In genomic region chr4:4714330-4714729, GRCh38 we compare ENCODE assay signal across 21 cellular contexts.
"Had no signal": no experiment of that assay in that cellular context is flagged by ENCODE, and none has a peak within 500 bp of the region (broad histone marks: within the 10 kb centered on the region; RNA-seq: fewer than 3 reads in every experiment).

No MANE protein-coding gene starts in this region.

- H3K36me3 ChIP-seq: colonic mucosa, esophagus squamous epithelium, gastrocnemius medialis, thoracic aorta, upper lobe of right lung had no signal

- H3K27me3 ChIP-seq: colonic mucosa, esophagus squamous epithelium, gastrocnemius medialis, upper lobe of right lung had no signal

- H3K36me3 Mint-ChIP-seq: natural killer cell; stimulated activated effector memory CD8-positive, alpha-beta T cell treated with anti-CD3 and anti-CD28 coated beads, Interleukin-12 subunit alpha, Interleukin-12 subunit beta, amount 100 ng/mL, for 72 hours had no signal

- H3K4me1 ChIP-seq: colonic mucosa, esophagus squamous epithelium, gastrocnemius medialis, upper lobe of right lung had no signal

- H3K4me1 Mint-ChIP-seq: activated naive CD8-positive, alpha-beta T cell treated with anti-CD3 and anti-CD28 coated beads, Interleukin-2, amount 50 U/mL, for 24 hours; activated T-helper 17 cell treated with anti-CD3 and anti-CD28 coated beads, Interleukin-2, amount 50 U/mL, for 72 hours; natural killer cell; stimulated activated effector memory CD8-positive, alpha-beta T cell treated with anti-CD3 and anti-CD28 coated beads, Interleukin-12 subunit alpha, Interleukin-12 subunit beta, amount 100 ng/mL, for 72 hours had no signal

- H3K9me3 Mint-ChIP-seq: activated naive CD4-positive, alpha-beta T cell treated with anti-CD3 and anti-CD28 coated beads for 36 hours; activated naive CD8-positive, alpha-beta T cell treated with anti-CD3 and anti-CD28 coated beads, Interleukin-2, amount 50 U/mL, for 24 hours; activated T-helper 17 cell treated with anti-CD3 and anti-CD28 coated beads, Interleukin-2, amount 50 U/mL, for 72 hours; natural killer cell; stimulated activated effector memory CD8-positive, alpha-beta T cell treated with anti-CD3 and anti-CD28 coated beads, Interleukin-12 subunit alpha, Interleukin-12 subunit beta, amount 100 ng/mL, for 72 hours had no signal

- H3K27ac ChIP-seq: colonic mucosa, esophagus squamous epithelium, gastrocnemius medialis, thoracic aorta, upper lobe of right lung had no signal

- FAIRE-seq: endothelial cell of umbilical vein, islet of Langerhans had no signal

- H3K9me3 ChIP-seq: colonic mucosa, esophagus squamous epithelium, gastrocnemius medialis, thoracic aorta, upper lobe of right lung had no signal

- H3K27me3 Mint-ChIP-seq: activated naive CD8-positive, alpha-beta T cell treated with anti-CD3 and anti-CD28 coated beads, Interleukin-2, amount 50 U/mL, for 24 hours; activated T-helper 17 cell treated with anti-CD3 and anti-CD28 coated beads, Interleukin-2, amount 50 U/mL, for 72 hours had no signal

- DNase-seq: activated CD4-positive, CD25-positive, alpha-beta regulatory T cell treated with anti-CD3 and anti-CD28 coated beads, Interleukin-2, amount 50 U/mL, for 72 hours; activated naive CD4-positive, alpha-beta T cell treated with anti-CD3 and anti-CD28 coated beads for 36 hours; activated naive CD8-positive, alpha-beta T cell treated with anti-CD3 and anti-CD28 coated beads, Interleukin-2, amount 50 U/mL, for 24 hours; caudate nucleus; colonic mucosa; effector CD4-positive, alpha-beta T cell; esophagus squamous epithelium; gastrocnemius medialis; mammary epithelial cell; natural killer cell; nucleus accumbens; posterior cingulate gyrus; retina; T-helper 9 cell; upper lobe of right lung had no signal

- H3K27ac Mint-ChIP-seq: activated naive CD4-positive, alpha-beta T cell treated with anti-CD3 and anti-CD28 coated beads for 36 hours; activated naive CD8-positive, alpha-beta T cell treated with anti-CD3 and anti-CD28 coated beads, Interleukin-2, amount 50 U/mL, for 24 hours; activated T-helper 17 cell treated with anti-CD3 and anti-CD28 coated beads, Interleukin-2, amount 50 U/mL, for 72 hours; natural killer cell; stimulated activated effector memory CD8-positive, alpha-beta T cell treated with anti-CD3 and anti-CD28 coated beads, Interleukin-12 subunit alpha, Interleukin-12 subunit beta, amount 100 ng/mL, for 72 hours had no signal

- H3K4me3 Mint-ChIP-seq: activated naive CD4-positive, alpha-beta T cell treated with anti-CD3 and anti-CD28 coated beads for 36 hours; activated naive CD8-positive, alpha-beta T cell treated with anti-CD3 and anti-CD28 coated beads, Interleukin-2, amount 50 U/mL, for 24 hours; activated T-helper 17 cell treated with anti-CD3 and anti-CD28 coated beads, Interleukin-2, amount 50 U/mL, for 72 hours; natural killer cell; stimulated activated effector memory CD8-positive, alpha-beta T cell treated with anti-CD3 and anti-CD28 coated beads, Interleukin-12 subunit alpha, Interleukin-12 subunit beta, amount 100 ng/mL, for 72 hours had no signal

- ATAC-seq: activated naive CD8-positive, alpha-beta T cell treated with anti-CD3 and anti-CD28 coated beads, Interleukin-2, amount 50 U/mL, for 24 hours; activated T-helper 17 cell treated with anti-CD3 and anti-CD28 coated beads, Interleukin-2, amount 50 U/mL, for 72 hours; gastrocnemius medialis; left lobe of liver; natural killer cell; stimulated activated effector memory CD8-positive, alpha-beta T cell treated with anti-CD3 and anti-CD28 coated beads, Interleukin-12 subunit alpha, Interleukin-12 subunit beta, amount 100 ng/mL, for 72 hours; upper lobe of right lung had no signal

- H3K4me3 ChIP-seq: colonic mucosa, esophagus squamous epithelium, gastrocnemius medialis, thoracic aorta, upper lobe of right lung had no signal
